ENCODE assay signal across 19 cellular contexts in genomic region chr4:136241221-136241986, GRCh38.
"Had no signal": no experiment of that assay in that cellular context is flagged by ENCODE, and none has a peak within 500 bp of the region (broad histone marks: within the 10 kb centered on the region; RNA-seq: fewer than 3 reads in every experiment).

No MANE protein-coding gene starts in this region.

- ATAC-seq: left cardiac atrium; naive thymus-derived CD8-positive, alpha-beta T cell; psoas muscle; stimulated activated naive CD8-positive, alpha-beta T cell treated with anti-CD3 and anti-CD28 coated beads, Interleukin-15, Interleukin-2, amounts not matched to agents 100 U/mL and 50 U/mL, for 24 hours had no signal

- H3K4me3 ChIP-seq: coronary artery, lung, psoas muscle, sigmoid colon, testis had no signal

- H3K4me3 Mint-ChIP-seq: activated naive CD4-positive, alpha-beta T cell treated with anti-CD3 and anti-CD28 coated beads, Interleukin-2, amount 50 U/mL, for 24 hours; immature natural killer cell; naive thymus-derived CD8-positive, alpha-beta T cell had no signal

- H3K27me3 Mint-ChIP-seq: activated naive CD4-positive, alpha-beta T cell treated with anti-CD3 and anti-CD28 coated beads, Interleukin-2, amount 50 U/mL, for 24 hours; naive thymus-derived CD8-positive, alpha-beta T cell had no signal

- H3K27me3 ChIP-seq: sigmoid colon, testis had no signal

- H3K4me1 Mint-ChIP-seq: activated naive CD4-positive, alpha-beta T cell treated with anti-CD3 and anti-CD28 coated beads, Interleukin-2, amount 50 U/mL, for 24 hours; immature natural killer cell; naive thymus-derived CD8-positive, alpha-beta T cell had no signal

- H3K9me3 ChIP-seq: psoas muscle, sigmoid colon, testis had no signal

- H3K36me3 Mint-ChIP-seq: activated naive CD4-positive, alpha-beta T cell treated with anti-CD3 and anti-CD28 coated beads, Interleukin-2, amount 50 U/mL, for 24 hours had no signal

- DNase-seq: activated CD4-positive, alpha-beta T cell treated with anti-CD3 and anti-CD28 coated beads, Interleukin-2, amount 50 U/mL, for 1 hour; activated CD4-positive, CD25-positive, alpha-beta regulatory T cell; activated effector memory CD4-positive, alpha-beta T cell treated with Interleukin-2 at 50 U/mL for 16 hours; effector memory CD4-positive, alpha-beta T cell; glutamatergic neuron; immature natural killer cell; left cardiac atrium; naive thymus-derived CD8-positive, alpha-beta T cell; occipital lobe; psoas muscle; sigmoid colon; stimulated activated CD4-positive, alpha-beta T cell treated with anti-CD3 and anti-CD28 coated beads, Interleukin-4, amount 100 ng/mL, for 1 hour; stimulated activated CD8-positive, alpha-beta memory T cell treated with anti-CD3 and anti-CD28 coated beads, Interleukin-4, amount 100 ng/mL, for 48 hours; stimulated activated naive CD8-positive, alpha-beta T cell treated with anti-CD3 and anti-CD28 coated beads, Interleukin-15, Interleukin-2, amounts not matched to agents 100 U/mL and 50 U/mL, for 24 hours; T-helper 2 cell; testis had no signal

- H3K4me1 ChIP-seq: psoas muscle, sigmoid colon, testis had no signal

- H3K36me3 ChIP-seq: sigmoid colon had no signal
